ENCODE assay signal across 15 cellular contexts in genomic region chr10:71084061-71084817, GRCh38.
DNase-seq lines count a peak whose midpoint lies in the region; ATAC-seq and TF ChIP-seq lines count a peak whose summit lies in the region.
"Had no signal": no experiment of that assay in that cellular context is flagged by ENCODE, and none has a peak within 500 bp of the region (broad histone marks: within the 10 kb centered on the region; RNA-seq: fewer than 3 reads in every experiment).

No MANE protein-coding gene starts in this region.

- H3K4me1 ChIP-seq in colonic mucosa: no peaks in the 10 kb centered on the region

- ATAC-seq in GM21447 (IDR thresholded peaks at IDR 0.05; ENCODE audit: unreplicated experiment): no peak
- ATAC-seq: activated CD8-positive, alpha-beta T cell treated with anti-CD3 and anti-CD28 coated beads for 36 hours; activated T-helper 17 cell treated with anti-CD3 and anti-CD28 coated beads, Interleukin-2, amount 50 U/mL, for 72 hours had no signal

- H3K9ac ChIP-seq in colonic mucosa (ENCODE audit: low read depth in 2 of 2, low read length in 2 of 2): no peak overlapping the region

- intact Hi-C loops in colonic mucosa (cut with DNase I): no loop called here

- peak; percentile 40 for DNase-seq in D341Med (ENCODE audit: low spot score)
- peak; percentile 14 for DNase-seq in GM13976 (ENCODE audit: low spot score)
- DNase-seq in colonic mucosa: peak; percentile 3
- peak; percentile 13 for DNase-seq in retina
- DNase-seq in NK-92 (lab: John Stamatoyannopoulos, UW; ENCODE audit: unreplicated experiment): no peak
- DNase-seq in stimulated activated CD4-positive, alpha-beta T cell treated with anti-CD3 and anti-CD28 coated beads, Interleukin-12 subunit alpha, Interleukin-12 subunit beta, amount 100 ng/mL, for 4 hours: no peak
- DNase-seq: activated CD8-positive, alpha-beta T cell treated with anti-CD3 and anti-CD28 coated beads for 36 hours; amygdala; central memory CD4-positive, alpha-beta T cell; NCI-H187 treated with DMSO at 0.1 percent for 48 hours; NCI-H526 had no signal

- no peak overlapping the region for H3K27ac ChIP-seq in colonic mucosa
- H3K27ac ChIP-seq: skin epidermis, thoracic aorta had no signal

- in situ Hi-C loops in GM13976 (cut with MboI; ENCODE audit: low sequenced_read_pairs, unreplicated experiment): no loop called here

- TF ChIP-seq CTCF in GM13976 (IDR thresholded peaks at IDR 0.05; ENCODE audit: borderline replicate concordance, control extremely low read depth, extremely low read depth, insufficient read depth, missing control alignments) (no peak), colonic mucosa (IDR thresholded peaks at IDR 0.05) (no peak)

- no peaks in the 10 kb centered on the region for H3K36me3 ChIP-seq in colonic mucosa
- H3K36me3 ChIP-seq: thoracic aorta had no signal

- no peaks in the 10 kb centered on the region for H3K27me3 ChIP-seq in colonic mucosa

- H3K4me3 ChIP-seq in colonic mucosa: no peak overlapping the region
- H3K4me3 ChIP-seq: skin epidermis, thoracic aorta had no signal

- H3K9me3 ChIP-seq in colonic mucosa: no peaks in the 10 kb centered on the region
- H3K9me3 ChIP-seq: thoracic aorta had no signal

Comparison
In these comparisons a context has a peak if more than half of its experiments do, and no peak if none do; other contexts are left out.
1. DNase-seq: peak in D341Med (single experiment), GM13976 (single experiment), colonic mucosa (single experiment) and retina (single experiment); none in NK-92 (single experiment) and stimulated activated CD4-positive, alpha-beta T cell treated with anti-CD3 and anti-CD28 coated beads, Interleukin-12 subunit alpha, Interleukin-12 subunit beta, amount 100 ng/mL, for 4 hours (single experiment).